Comparison of ENCODE assay signal across 7 cellular contexts in genomic region chr10:128124813-128125403, GRCh38. TPM values are rescaled to one million over a fixed set of nuclear protein-coding genes. Genes with fewer than 3 reads are reported as not detected.
A peak's percentile ranks its signal among the peaks of the same experiment; 100 is the strongest.
DNase-seq lines count a peak whose midpoint lies in the region; TF ChIP-seq lines count a peak whose summit lies in the region.

No MANE protein-coding gene starts in this region.

- H3K4me1 ChIP-seq in OCI-LY3 (ENCODE audit: low read length) = peaks cover 27% of the 10 kb centered on the region
- peaks cover 3% of the 10 kb centered on the region for H3K4me1 ChIP-seq in rectal smooth muscle tissue (ENCODE audit: control insufficient read depth, insufficient read depth, low read length)

- peak overlapping the region; percentile 98 for H3K4me2 ChIP-seq in OCI-LY3 (ENCODE audit: low read length)

- peaks cover 48% of the 10 kb centered on the region for H3K36me3 ChIP-seq in OCI-LY3 (replicated peaks; ENCODE audit: low read depth, low read length)
- no peaks in the 10 kb centered on the region for H3K36me3 ChIP-seq in rectal smooth muscle tissue (ENCODE audit: control insufficient read depth, insufficient read depth, low read length)

- H3K27me3 Mint-ChIP-seq in endothelial cell (ENCODE audit: unreplicated experiment) = peaks cover 1% of the 10 kb centered on the region

- H3K4me3 ChIP-seq in GM12875 (ENCODE audit: low read depth, low read length) (peak overlapping the region; percentile 91), OCI-LY3 (ENCODE audit: low read length) (peak overlapping the region; percentile 98), rectal smooth muscle tissue (ENCODE audit: low read length) (peak overlapping the region; percentile 72)

- H3K9ac ChIP-seq in OCI-LY3 (ENCODE audit: low read length) (peak overlapping the region; percentile 95), rectal smooth muscle tissue (ENCODE audit: low read length) (no peak overlapping the region)

- H3K79me2 ChIP-seq in OCI-LY3 (ENCODE audit: low read length) = peaks cover 58% of the 10 kb centered on the region

- H3K36me3 Mint-ChIP-seq in endothelial cell (ENCODE audit: low read depth, unreplicated experiment) = no peaks in the 10 kb centered on the region

- H2AFZ ChIP-seq in OCI-LY3 (ENCODE audit: low read depth, low read length) = no peak overlapping the region

- H4K20me1 ChIP-seq in OCI-LY3 (ENCODE audit: insufficient read depth, low read length) = peaks cover 33% of the 10 kb centered on the region

- DNase-seq in endothelial cell (ENCODE audit: low spot score) = no peak
- no peak for DNase-seq in NCI-H1417 treated with DMSO at 0.1 percent for 48 hours (lab: John Stamatoyannopoulos, UW)
- DNase-seq in midbrain (lab: John Stamatoyannopoulos, UW) = no peak
- no peak for DNase-seq in stimulated activated CD4-positive, alpha-beta T cell treated with anti-CD3 and anti-CD28 coated beads, Interleukin-12 subunit alpha, Interleukin-12 subunit beta, amount 100 ng/mL, for 4 hours

- H3K4me1 Mint-ChIP-seq in endothelial cell (ENCODE audit: unreplicated experiment) = peaks cover 10% of the 10 kb centered on the region

- H3K9me3 Mint-ChIP-seq in endothelial cell (ENCODE audit: unreplicated experiment) = no peaks in the 10 kb centered on the region

- peak overlapping the region; percentile 75 for H3K27ac ChIP-seq in OCI-LY3 (ENCODE audit: low read length)
- no peak overlapping the region for H3K27ac ChIP-seq in rectal smooth muscle tissue (ENCODE audit: low read depth, low read length)

- H3K4me3 Mint-ChIP-seq in endothelial cell (ENCODE audit: unreplicated experiment) = peak overlapping the region; percentile 91

- H3K27me3 ChIP-seq in OCI-LY3 (ENCODE audit: low read depth, low read length) (no peaks in the 10 kb centered on the region), rectal smooth muscle tissue (ENCODE audit: control insufficient read depth, insufficient read depth, low read length) (peaks cover 4% of the 10 kb centered on the region)

- TF ChIP-seq CTCF in GM12875 (IDR thresholded peaks at IDR 0.05; ENCODE audit: borderline replicate concordance, insufficient read depth, low read depth, low read length) = no peak
- 0 out of 2 replicates have a peak, but pooled peaks have one; percentile 5 for TF ChIP-seq CTCF in OCI-LY3 (IDR thresholded peaks at IDR 0.05; ENCODE audit: low read depth, low read length)
- TF ChIP-seq CTCF in endothelial cell (IDR thresholded peaks at IDR 0.05; ENCODE audit: unreplicated experiment) = no peak

- H3K27ac Mint-ChIP-seq in endothelial cell (ENCODE audit: unreplicated experiment) = no peak overlapping the region

- H3K9me3 ChIP-seq in OCI-LY3 (ENCODE audit: insufficient read depth, low read length) = no peaks in the 10 kb centered on the region

RNA-seq across cellular contexts. Expression of gene MKI67, which starts 1.3 kb away (rescaled TPM):
- total RNA-seq in endothelial cell (ENCODE audit: unreplicated experiment) = 19.7 TPM
